ENCODE assay signal across 8 cellular contexts in genomic region chr2:38377501-38378258, GRCh38. TPM values are rescaled to one million over a fixed set of nuclear protein-coding genes. Genes with fewer than 3 reads are reported as not detected.
A peak's percentile ranks its signal among the peaks of the same experiment; 100 is the strongest.
DNase-seq lines count a peak whose midpoint lies in the region; ATAC-seq and TF ChIP-seq lines count a peak whose summit lies in the region.

No MANE protein-coding gene starts in this region.

- peaks cover 2% of the 10 kb centered on the region for H3K27me3 Mint-ChIP-seq in activated T-cell treated with anti-CD3 and anti-CD28 coated beads, Interleukin-2, amount 50 U/mL, for 4 hours (ENCODE audit: low read depth)
- H3K27me3 Mint-ChIP-seq in activated CD8-positive, alpha-beta T cell treated with anti-CD3 and anti-CD28 coated beads for 36 hours, result no peaks in the 10 kb centered on the region
- H3K27me3 Mint-ChIP-seq in glutamatergic neuron (ENCODE audit: unreplicated experiment), result peaks cover 7% of the 10 kb centered on the region

- DNase-seq in activated T-cell treated with anti-CD3 and anti-CD28 coated beads, Interleukin-2, amount 50 U/mL, for 4 hours, result no peak
- no peak for DNase-seq in activated T-cell treated with anti-CD3 and anti-CD28 coated beads, Interleukin-2, amount 50 U/mL, for 48 hours
- DNase-seq in NCI-H1417 (lab: John Stamatoyannopoulos, UW) (peak in 2 of 3 experiments; percentile 55 to 88), glutamatergic neuron (no peak), sciatic nerve (ENCODE audit: low spot score) (no peak)
- DNase-seq in activated CD8-positive, alpha-beta T cell treated with anti-CD3 and anti-CD28 coated beads for 36 hours, result no peak
- no peak for DNase-seq in activated CD4-positive, alpha-beta T cell treated with anti-CD3 and anti-CD28 coated beads, Interleukin-2, amount 50 U/mL, for 48 hours

- H3K4me1 Mint-ChIP-seq in activated T-cell treated with anti-CD3 and anti-CD28 coated beads, Interleukin-2, amount 50 U/mL, for 4 hours (ENCODE audit: low read depth), result peaks cover 61% of the 10 kb centered on the region
- peaks cover 56% of the 10 kb centered on the region for H3K4me1 Mint-ChIP-seq in activated CD8-positive, alpha-beta T cell treated with anti-CD3 and anti-CD28 coated beads for 36 hours (ENCODE audit: low read depth)
- peaks cover 17% of the 10 kb centered on the region for H3K4me1 Mint-ChIP-seq in glutamatergic neuron (ENCODE audit: low read depth, unreplicated experiment)

- intact Hi-C loops in activated CD8-positive, alpha-beta T cell treated with anti-CD3 and anti-CD28 coated beads for 36 hours (cut with micrococcal nuclease), result loop anchor here (5.0 kb wide), 1 partner anchor 60 kb away; no protein-coding TSS in a partner anchor
- intact Hi-C loops in sciatic nerve (cut with DNase I), result loop anchor here (2.0 kb wide), 1 partner anchor 65 kb away; no protein-coding TSS in a partner anchor

- H3K4me3 Mint-ChIP-seq in activated T-cell treated with anti-CD3 and anti-CD28 coated beads, Interleukin-2, amount 50 U/mL, for 4 hours, result peak overlapping the region; percentile 86
- peak overlapping the region; percentile 68 for H3K4me3 Mint-ChIP-seq in activated CD8-positive, alpha-beta T cell treated with anti-CD3 and anti-CD28 coated beads for 36 hours
- H3K4me3 Mint-ChIP-seq in glutamatergic neuron (ENCODE audit: unreplicated experiment), result peak overlapping the region; percentile 92

- ATAC-seq in activated T-cell treated with anti-CD3 and anti-CD28 coated beads, Interleukin-2, amount 50 U/mL, for 4 hours, result peak; percentile 68 to 73
- peak; percentile 79 for ATAC-seq in activated CD8-positive, alpha-beta T cell treated with anti-CD3 and anti-CD28 coated beads for 36 hours
- peak; percentile 47 for ATAC-seq in sciatic nerve
- no peak for ATAC-seq in HG02884 (IDR thresholded peaks at IDR 0.05; ENCODE audit: unreplicated experiment)

- H3K36me3 Mint-ChIP-seq in activated T-cell treated with anti-CD3 and anti-CD28 coated beads, Interleukin-2, amount 50 U/mL, for 4 hours (ENCODE audit: insufficient read depth), result no peaks in the 10 kb centered on the region
- H3K36me3 Mint-ChIP-seq in activated CD8-positive, alpha-beta T cell treated with anti-CD3 and anti-CD28 coated beads for 36 hours (ENCODE audit: low read depth), result no peaks in the 10 kb centered on the region
- no peaks in the 10 kb centered on the region for H3K36me3 Mint-ChIP-seq in glutamatergic neuron (ENCODE audit: unreplicated experiment)

- peak overlapping the region; percentile 81 for H3K27ac Mint-ChIP-seq in activated CD8-positive, alpha-beta T cell treated with anti-CD3 and anti-CD28 coated beads for 36 hours
- peak overlapping the region; percentile 91 for H3K27ac Mint-ChIP-seq in glutamatergic neuron (ENCODE audit: unreplicated experiment)

- no peaks in the 10 kb centered on the region for H3K9me3 Mint-ChIP-seq in activated T-cell treated with anti-CD3 and anti-CD28 coated beads, Interleukin-2, amount 50 U/mL, for 4 hours
- no peaks in the 10 kb centered on the region for H3K9me3 Mint-ChIP-seq in activated CD8-positive, alpha-beta T cell treated with anti-CD3 and anti-CD28 coated beads for 36 hours
- peaks cover 9% of the 10 kb centered on the region for H3K9me3 Mint-ChIP-seq in glutamatergic neuron (ENCODE audit: unreplicated experiment)

- CTCF ChIA-PET in activated CD8-positive, alpha-beta T cell treated with anti-CD3 and anti-CD28 coated beads for 36 hours (lab: Charles Lee), result interaction anchor here (2.9 to 3.5 kb wide), 2 partner anchors 10 to 131 kb away, joined by 8 to 22 read pairs; no protein-coding TSS in a partner anchor

- TF ChIP-seq CTCF in activated CD8-positive, alpha-beta T cell treated with anti-CD3 and anti-CD28 coated beads for 36 hours (IDR thresholded peaks at IDR 0.05), result no peak
- TF ChIP-seq CTCF in glutamatergic neuron (IDR thresholded peaks at IDR 0.05; ENCODE audit: partially characterized antibody, unreplicated experiment), result no peak

- POLR2A ChIA-PET in activated CD8-positive, alpha-beta T cell treated with anti-CD3 and anti-CD28 coated beads for 36 hours (lab: Charles Lee), result interaction anchor here (0.8 to 1.2 kb wide), 4 partner anchors 26 to 998 kb away, joined by 3 to 5 read pairs (median 4); partner anchors contain the start of gene SRSF7

RNA-seq across cellular contexts. Expression of gene ATL2, which starts 0.6 kb away (rescaled TPM):
- total RNA-seq in activated T-cell treated with anti-CD3 and anti-CD28 coated beads, Interleukin-2, amount 50 U/mL, for 4 hours, result 10 to 100 TPM; 56.9 to 63.9 (median 60.2) TPM
- 10 to 100 TPM; 52.8 to 54.5 TPM for total RNA-seq in activated CD8-positive, alpha-beta T cell treated with anti-CD3 and anti-CD28 coated beads for 36 hours
- total RNA-seq in glutamatergic neuron (ENCODE audit: unreplicated experiment) (39.0 TPM), sciatic nerve (54.5 TPM)

Comparison
In these comparisons a context has a peak if more than half of its experiments do, and no peak if none do; other contexts are left out.
1. DNase-seq: peak in NCI-H1417 (2 of 3); none in activated T-cell treated with anti-CD3 and anti-CD28 coated beads, Interleukin-2, amount 50 U/mL, for 4 hours (single experiment), activated T-cell treated with anti-CD3 and anti-CD28 coated beads, Interleukin-2, amount 50 U/mL, for 48 hours (0 of 2), activated CD8-positive, alpha-beta T cell treated with anti-CD3 and anti-CD28 coated beads for 36 hours (single experiment), glutamatergic neuron (single experiment), sciatic nerve (single experiment) and activated CD4-positive, alpha-beta T cell treated with anti-CD3 and anti-CD28 coated beads, Interleukin-2, amount 50 U/mL, for 48 hours (0 of 2).
2. Peak in every context shown above with its lines, with median percentiles within 50 percentile points of each other: H3K4me3 Mint-ChIP-seq.